8 cellular contexts compared by ENCODE assay signal in the genomic region with DNA sequence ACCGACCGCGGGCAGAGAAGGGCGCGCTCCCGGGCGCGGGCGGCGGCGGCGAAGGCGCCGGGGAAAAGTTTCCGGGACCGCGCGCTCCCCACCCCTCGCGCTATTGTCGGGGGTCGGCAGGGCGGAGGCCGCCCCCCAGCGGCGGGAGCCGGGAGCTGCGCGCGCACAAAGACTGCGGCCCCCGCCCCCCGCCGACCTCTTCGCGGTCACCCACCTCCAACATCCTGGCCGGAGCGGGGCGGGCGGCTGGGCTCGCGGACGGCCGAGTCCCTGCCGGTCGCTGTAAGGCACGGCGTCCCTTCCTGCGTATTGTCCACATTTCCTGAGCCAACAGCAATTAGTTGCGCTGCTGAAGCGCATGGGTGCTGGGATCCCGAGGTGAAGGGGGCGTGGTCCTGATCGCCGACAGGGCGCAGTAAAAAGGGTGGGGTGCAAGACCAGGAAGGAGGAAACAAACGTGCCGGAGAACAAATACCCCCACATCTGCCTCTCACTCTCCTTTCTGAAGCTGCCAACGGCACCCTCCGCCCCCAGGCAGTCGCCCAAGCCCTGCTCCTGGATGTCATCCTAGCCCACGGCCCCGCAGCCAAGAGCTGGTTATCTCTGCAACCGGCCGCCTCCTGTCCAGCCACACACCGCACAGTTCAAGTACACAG. TPM values are rescaled to one million over a fixed set of nuclear protein-coding genes. Genes with fewer than 3 reads are reported as not detected.
DNase-seq lines count a peak whose midpoint lies in the region; ATAC-seq and TF ChIP-seq lines count a peak whose summit lies in the region.

A gene with protein sequence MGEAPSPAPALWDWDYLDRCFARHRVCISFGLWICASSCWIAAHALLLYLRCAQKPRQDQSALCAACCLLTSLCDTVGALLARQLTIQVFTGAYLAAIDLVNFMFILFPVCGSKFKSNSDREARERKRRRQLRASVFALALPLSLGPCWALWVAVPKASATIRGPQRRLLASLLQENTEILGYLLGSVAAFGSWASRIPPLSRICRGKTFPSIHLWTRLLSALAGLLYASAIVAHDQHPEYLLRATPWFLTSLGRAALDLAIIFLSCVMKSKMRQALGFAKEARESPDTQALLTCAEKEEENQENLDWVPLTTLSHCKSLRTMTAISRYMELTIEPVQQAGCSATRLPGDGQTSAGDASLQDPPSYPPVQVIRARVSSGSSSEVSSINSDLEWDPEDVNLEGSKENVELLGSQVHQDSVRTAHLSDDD (minus strand): TSS at position 71 of the 656 bp plus-strand sequence. CDS start 204 bp downstream, outside the sequence.

- peak within 1 kb of the TSS; percentile 82 for H3K4me3 Mint-ChIP-seq in activated T-helper 2 cell treated with anti-CD3 and anti-CD28 coated beads, Interferon-gamma antibody, Interleukin-2, Interleukin-4, amounts not matched to agents 10 μg/mL and 5 μg/mL and 100 μg/mL, durations not matched to agents 14 hours and 24 hours and 36 hours (ENCODE audit: low read depth)

- H3K4me1 Mint-ChIP-seq in activated T-helper 2 cell treated with anti-CD3 and anti-CD28 coated beads, Interferon-gamma antibody, Interleukin-2, Interleukin-4, amounts not matched to agents 10 μg/mL and 5 μg/mL and 100 μg/mL, durations not matched to agents 14 hours and 24 hours and 36 hours (ENCODE audit: low read depth): no peaks in the 10 kb centered on the region

- H2AFZ ChIP-seq in neuron (ENCODE audit: low read depth, low read length): peak within 1 kb of the TSS; percentile 86

- peaks cover 4% of the 10 kb centered on the region for H3K36me3 ChIP-seq in neuron (ENCODE audit: insufficient read depth, low read length)

- peak within 1 kb of the TSS; percentile 57 to 83 for H3K4me3 ChIP-seq in foreskin fibroblast (ENCODE audit: low read depth in 1 of 2, low read length in 2 of 2)
- H3K4me3 ChIP-seq in neuron (ENCODE audit: low read length): peak within 1 kb of the TSS; percentile 59

- H3K27me3 Mint-ChIP-seq in activated T-helper 2 cell treated with anti-CD3 and anti-CD28 coated beads, Interferon-gamma antibody, Interleukin-2, Interleukin-4, amounts not matched to agents 10 μg/mL and 5 μg/mL and 100 μg/mL, durations not matched to agents 14 hours and 24 hours and 36 hours (ENCODE audit: low read depth): no peaks in the 10 kb centered on the region

- peak; percentile 81 for ATAC-seq in GM21786 (IDR thresholded peaks at IDR 0.05; ENCODE audit: unreplicated experiment)

- H3K4me1 ChIP-seq in neuron (ENCODE audit: insufficient read depth, low read length): no peaks in the 10 kb centered on the region

- H3K36me3 Mint-ChIP-seq in activated T-helper 2 cell treated with anti-CD3 and anti-CD28 coated beads, Interferon-gamma antibody, Interleukin-2, Interleukin-4, amounts not matched to agents 10 μg/mL and 5 μg/mL and 100 μg/mL, durations not matched to agents 14 hours and 24 hours and 36 hours (ENCODE audit: low read depth): peaks cover 11% of the 10 kb centered on the region

- peak within 1 kb of the TSS; percentile 22 for H3K27ac Mint-ChIP-seq in activated T-helper 2 cell treated with anti-CD3 and anti-CD28 coated beads, Interferon-gamma antibody, Interleukin-2, Interleukin-4, amounts not matched to agents 10 μg/mL and 5 μg/mL and 100 μg/mL, durations not matched to agents 14 hours and 24 hours and 36 hours

- DNase-seq in Daoy (ENCODE audit: low read depth) (peak; percentile 88), KG1 (lab: John Stamatoyannopoulos, UW) (peak; percentile 51), RPMI7951 (ENCODE audit: low read depth) (peak; percentile 93), foreskin fibroblast (peak; percentile 73 to 88)
- DNase-seq in activated T-helper 2 cell treated with anti-CD3 and anti-CD28 coated beads, Interferon-gamma antibody, Interleukin-2, Interleukin-4, amounts not matched to agents 10 μg/mL and 5 μg/mL and 100 μg/mL, durations not matched to agents 14 hours and 24 hours and 36 hours (ENCODE audit: low spot score): peak; percentile 50

- peaks cover 15% of the 10 kb centered on the region for H3K9me3 ChIP-seq in neuron (ENCODE audit: low read length)

- H3K27me3 ChIP-seq in neuron (ENCODE audit: insufficient read depth, low read length): no peaks in the 10 kb centered on the region

- no peak within 1 kb of the TSS for H3K27ac ChIP-seq in temporal lobe (ENCODE audit: low read depth, low read length)

- peak; percentile 22 for TF ChIP-seq CTCF in foreskin fibroblast (IDR thresholded peaks at IDR 0.05; ENCODE audit: low read depth, low read length)

- H3K9me3 Mint-ChIP-seq in activated T-helper 2 cell treated with anti-CD3 and anti-CD28 coated beads, Interferon-gamma antibody, Interleukin-2, Interleukin-4, amounts not matched to agents 10 μg/mL and 5 μg/mL and 100 μg/mL, durations not matched to agents 14 hours and 24 hours and 36 hours: no peaks in the 10 kb centered on the region

- intact Hi-C loops in activated T-helper 2 cell treated with anti-CD3 and anti-CD28 coated beads, Interferon-gamma antibody, Interleukin-2, Interleukin-4, amounts not matched to agents 10 μg/mL and 5 μg/mL and 100 μg/mL, durations not matched to agents 14 hours and 24 hours and 36 hours (cut with micrococcal nuclease): loop anchor here (5.0 kb wide), 2 partner anchors 41 to 236 kb away; a partner anchor contains a TSS

RNA-seq across cellular contexts. Expression of the gene that starts here (rescaled TPM):
- total RNA-seq in Daoy (2014; rRNA removed; shearing (Covaris generic)): 8.8 and 12.9 TPM in 2 replicates
- total RNA-seq in RPMI7951 (2014; rRNA removed; shearing (Covaris generic)): 13.8 and 19.0 TPM in 2 replicates
- total RNA-seq in activated T-helper 2 cell treated with anti-CD3 and anti-CD28 coated beads, Interferon-gamma antibody, Interleukin-2, Interleukin-4, amounts not matched to agents 10 μg/mL and 5 μg/mL and 100 μg/mL, durations not matched to agents 14 hours and 24 hours and 36 hours: 9.3 and 9.4 TPM in 2 replicates
- total RNA-seq in temporal lobe: 33.9 TPM
